Comparison of ENCODE assay signal across 19 cellular contexts in the genomic region with DNA sequence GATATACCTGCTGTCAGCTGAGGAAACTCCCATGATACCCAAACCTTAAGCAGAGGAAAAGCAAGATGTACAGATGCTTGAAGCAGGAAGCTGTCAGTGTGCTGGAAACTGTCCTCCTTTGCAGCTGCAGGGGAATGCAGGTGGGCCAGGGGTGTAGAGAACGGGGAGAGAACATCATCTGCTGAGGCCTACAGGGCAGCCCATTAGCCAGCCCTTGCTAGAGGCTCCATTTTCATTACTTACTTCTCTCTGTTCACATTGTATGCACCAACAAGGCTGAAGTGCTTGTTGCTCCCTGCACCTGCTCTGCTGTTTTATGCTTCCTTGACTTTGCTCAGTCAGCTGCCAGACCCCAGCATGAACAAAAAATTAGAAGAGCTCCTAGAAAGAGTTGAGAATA. TPM values are rescaled to one million over a fixed set of nuclear protein-coding genes. Genes with fewer than 3 reads are reported as not detected.
A peak's percentile ranks its signal among the peaks of the same experiment; 100 is the strongest.
DNase-seq lines count a peak whose midpoint lies in the region; ATAC-seq, FAIRE-seq and TF ChIP-seq lines count a peak whose summit lies in the region.
"Had no signal": no experiment of that assay in that cellular context is flagged by ENCODE, and none has a peak within 500 bp of the region (broad histone marks: within the 10 kb centered on the region; RNA-seq: fewer than 3 reads in every experiment).

No MANE protein-coding gene starts in this region.

- H3K36me3 Mint-ChIP-seq in activated naive CD4-positive, alpha-beta T cell treated with anti-CD3 and anti-CD28 coated beads, Interleukin-2, amount 50 U/mL, for 24 hours: no peaks in the 10 kb centered on the region
- H3K36me3 Mint-ChIP-seq in activated naive CD4-positive, alpha-beta T cell treated with anti-CD3 and anti-CD28 coated beads for 36 hours (ENCODE audit: low read depth): no peaks in the 10 kb centered on the region
- H3K36me3 Mint-ChIP-seq: CD8-positive, alpha-beta T cell had no signal

- H3K36me3 ChIP-seq in GM12878 (ENCODE audit: control insufficient read depth in 2 of 2, insufficient read depth in 2 of 2, low read length in 1 of 2) (no peaks in the 10 kb centered on the region), brain microvascular endothelial cell (replicated peaks) (no peaks in the 10 kb centered on the region)

- no TSS peak for BruUV-seq in GM12878 (replicated peaks; lab: Mats Ljungman, UMichigan)

- no peak overlapping the region for H2AFZ ChIP-seq in GM12878 (ENCODE audit: control insufficient read depth, low read depth, low read length)

- no peaks in the 10 kb centered on the region for H3K9me3 Mint-ChIP-seq in activated naive CD4-positive, alpha-beta T cell treated with anti-CD3 and anti-CD28 coated beads, Interleukin-2, amount 50 U/mL, for 24 hours
- no peaks in the 10 kb centered on the region for H3K9me3 Mint-ChIP-seq in activated naive CD4-positive, alpha-beta T cell treated with anti-CD3 and anti-CD28 coated beads for 36 hours
- H3K9me3 Mint-ChIP-seq: CD8-positive, alpha-beta T cell; T-helper 1 cell treated with Interleukin-12 subunit alpha and Interleukin-12 subunit beta and Interleukin-4 antibody, amounts not matched to agents 30 μg/mL and 1 μg/mL, for 36 hours had no signal

- no peaks in the 10 kb centered on the region for H4K20me1 ChIP-seq in GM12878 (ENCODE audit: control insufficient read depth, insufficient read depth)

- ATAC-seq in GM12878: peak; percentile 21; the same call in 2 of the 3 replicates
- ATAC-seq: CD8-positive, alpha-beta T cell; Panc1; Right ventricle myocardium inferior; SK-N-SH treated with all-trans-retinoic acid at 6 μM for 48 hours had no signal

- TF ChIP-seq CTCF in GM12878 (IDR thresholded peaks at IDR 0.05 in 2 of 3, conservative IDR thresholded peaks at IDR 0.05 in 1 of 3; ENCODE audit: control insufficient read depth in 2 of 3, extremely low read depth in 1 of 3, insufficient read depth in 1 of 3, low read depth in 3 of 3, low read length in 3 of 3) (no peak), brain microvascular endothelial cell (IDR thresholded peaks at IDR 0.05; ENCODE audit: low read depth, low read length, missing control alignments) (no peak)

- no peak overlapping the region for H3K4me3 ChIP-seq in GM12878
- H3K4me3 ChIP-seq in brain microvascular endothelial cell (ENCODE audit: low read depth, low read length): no peak overlapping the region

- RAD21 ChIA-PET in GM12878 (lab: Charles Lee; ENCODE audit: unreplicated experiment): no interaction called here

- 0% methylated on average over 1 of the region's 1 CpG for WGBS in GM12878 (ENCODE audit: insufficient coverage, insufficient replicate concordance, low lambda C conversion rate, missing lambda C conversion rate)

- H3K4me1 Mint-ChIP-seq in activated naive CD4-positive, alpha-beta T cell treated with anti-CD3 and anti-CD28 coated beads, Interleukin-2, amount 50 U/mL, for 24 hours: peaks cover 9% of the 10 kb centered on the region
- peaks cover 8% of the 10 kb centered on the region for H3K4me1 Mint-ChIP-seq in activated naive CD4-positive, alpha-beta T cell treated with anti-CD3 and anti-CD28 coated beads for 36 hours (ENCODE audit: low read depth)

- SMC1A ChIA-PET in GM12878 (lab: Charles Lee; ENCODE audit: uncharacterized antibody, unreplicated experiment): no interaction called here

- in situ Hi-C loops in GM12878 (cut with MboI): no loop called here
- in situ Hi-C loops in brain microvascular endothelial cell (cut with HindIII; ENCODE audit: low pct_ligation_motif_present, low sequenced_read_pairs): no loop called here

- H3K27me3 Mint-ChIP-seq in activated naive CD4-positive, alpha-beta T cell treated with anti-CD3 and anti-CD28 coated beads, Interleukin-2, amount 50 U/mL, for 24 hours: no peaks in the 10 kb centered on the region
- H3K27me3 Mint-ChIP-seq in activated naive CD4-positive, alpha-beta T cell treated with anti-CD3 and anti-CD28 coated beads for 36 hours (ENCODE audit: low read depth): no peaks in the 10 kb centered on the region

- intact Hi-C loops in activated naive CD4-positive, alpha-beta T cell treated with anti-CD3 and anti-CD28 coated beads for 36 hours (cut with micrococcal nuclease): no loop called here
- intact Hi-C loops in GM12878 (cut with micrococcal nuclease; ENCODE audit: unreplicated experiment): no loop called here

- no peaks in the 10 kb centered on the region for H3K79me2 ChIP-seq in GM12878 (ENCODE audit: control insufficient read depth, insufficient read depth, low read length)

- H3K9me3 ChIP-seq in GM12878 (replicated peaks; ENCODE audit: control insufficient read depth, insufficient read depth, low read length): no peaks in the 10 kb centered on the region; the same call in 2 of the 3 replicates

- peak overlapping the region; percentile 48 for H3K27ac Mint-ChIP-seq in activated naive CD4-positive, alpha-beta T cell treated with anti-CD3 and anti-CD28 coated beads, Interleukin-2, amount 50 U/mL, for 24 hours
- no peak overlapping the region for H3K27ac Mint-ChIP-seq in activated naive CD4-positive, alpha-beta T cell treated with anti-CD3 and anti-CD28 coated beads for 36 hours
- H3K27ac Mint-ChIP-seq: CD8-positive, alpha-beta T cell; H9; T-helper 1 cell treated with Interleukin-12 subunit alpha and Interleukin-12 subunit beta and Interleukin-4 antibody, amounts not matched to agents 30 μg/mL and 1 μg/mL, for 36 hours had no signal

- no peak for DNase-seq in activated naive CD4-positive, alpha-beta T cell treated with anti-CD3 and anti-CD28 coated beads for 36 hours
- DNase-seq in NCI-H345 (lab: John Stamatoyannopoulos, UW) (peak; percentile 70), GM12878 (ENCODE audit: low read depth, low spot score) (no peak), NCI-H128 (lab: John Stamatoyannopoulos, UW; ENCODE audit: unreplicated experiment) (no peak), brain microvascular endothelial cell (no peak)
- DNase-seq in stimulated activated CD4-positive, alpha-beta T cell treated with anti-CD3 and anti-CD28 coated beads, Interleukin-15, amount 100 ng/mL, for 24 hours: no peak
- DNase-seq: ACHN; CD8-positive, alpha-beta T cell; H9; NCI-H1048; NCI-H2171 treated with DMSO at 0.1 percent for 48 hours; NCI-H526 had no signal

- no peak for FAIRE-seq in GM12878 (lab: Jason Lieb, UNC)
- FAIRE-seq: D721Med, GM18507 had no signal

- TF ChIP-seq EP300 in GM12878 (IDR thresholded peaks at IDR 0.05; ENCODE audit: borderline replicate concordance in 1 of 2, control insufficient read depth in 1 of 2, low read depth in 2 of 2, low read length in 2 of 2): no peak

- POLR2A ChIA-PET in GM12878 (lab: Charles Lee): no interaction called here

- no peak overlapping the region for H3K9ac ChIP-seq in GM12878 (ENCODE audit: control insufficient read depth, insufficient read depth, low read length)

- no peak overlapping the region for H3K4me2 ChIP-seq in GM12878 (ENCODE audit: control insufficient read depth, insufficient read depth)

- H3K27ac ChIP-seq in GM12878 (ENCODE audit: control insufficient read depth, insufficient read depth) (no peak overlapping the region), brain microvascular endothelial cell (no peak overlapping the region)

- no peak for TF ChIP-seq RAD21 in GM12878 (IDR thresholded peaks at IDR 0.05; ENCODE audit: insufficient read depth, low read depth, low read length)

- H3K4me1 ChIP-seq in GM12878 (ENCODE audit: control insufficient read depth, insufficient read depth, low read length): peaks cover 4% of the 10 kb centered on the region

- no peaks in the 10 kb centered on the region for H3K27me3 ChIP-seq in GM12878 (replicated peaks in 1 of 2; ENCODE audit: control insufficient read depth in 2 of 2, insufficient read depth in 2 of 2, low read length in 1 of 2)
- H3K27me3 ChIP-seq in brain microvascular endothelial cell (replicated peaks): no peaks in the 10 kb centered on the region

- CTCF ChIA-PET in activated naive CD4-positive, alpha-beta T cell treated with anti-CD3 and anti-CD28 coated beads for 36 hours (lab: Charles Lee): interaction anchor here (1.3 to 1.5 kb wide), 2 partner anchors 79 to 100 kb away, joined by 4 to 5 read pairs; no protein-coding TSS in a partner anchor
- CTCF ChIA-PET in GM12878 (lab: Yijun Ruan, JAX): no interaction called here

- no peak for TF ChIP-seq POLR2A in GM12878 (IDR thresholded peaks at IDR 0.05; ENCODE audit: low read depth, low read length)

- no peak overlapping the region for H3K4me3 Mint-ChIP-seq in activated naive CD4-positive, alpha-beta T cell treated with anti-CD3 and anti-CD28 coated beads, Interleukin-2, amount 50 U/mL, for 24 hours
- H3K4me3 Mint-ChIP-seq in activated naive CD4-positive, alpha-beta T cell treated with anti-CD3 and anti-CD28 coated beads for 36 hours: no peak overlapping the region
- H3K4me3 Mint-ChIP-seq: CD8-positive, alpha-beta T cell; H9; T-helper 1 cell treated with Interleukin-12 subunit alpha and Interleukin-12 subunit beta and Interleukin-4 antibody, amounts not matched to agents 30 μg/mL and 1 μg/mL, for 36 hours had no signal

TF ChIP-seq in GM12878, 131 proteins besides CTCF, POLR2A, EP300 and RAD21 (continues in another document):
- TF ChIP-seq, protein P1, sequence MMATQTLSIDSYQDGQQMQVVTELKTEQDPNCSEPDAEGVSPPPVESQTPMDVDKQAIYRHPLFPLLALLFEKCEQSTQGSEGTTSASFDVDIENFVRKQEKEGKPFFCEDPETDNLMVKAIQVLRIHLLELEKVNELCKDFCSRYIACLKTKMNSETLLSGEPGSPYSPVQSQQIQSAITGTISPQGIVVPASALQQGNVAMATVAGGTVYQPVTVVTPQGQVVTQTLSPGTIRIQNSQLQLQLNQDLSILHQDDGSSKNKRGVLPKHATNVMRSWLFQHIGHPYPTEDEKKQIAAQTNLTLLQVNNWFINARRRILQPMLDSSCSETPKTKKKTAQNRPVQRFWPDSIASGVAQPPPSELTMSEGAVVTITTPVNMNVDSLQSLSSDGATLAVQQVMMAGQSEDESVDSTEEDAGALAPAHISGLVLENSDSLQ (IDR thresholded peaks at IDR 0.05): no peak

RNA-seq across cellular contexts. Expression of a gene that starts 17.4 kb away (rescaled TPM):
- 10 to 100 TPM; 26.7 to 27.9 TPM for total RNA-seq in activated naive CD4-positive, alpha-beta T cell treated with anti-CD3 and anti-CD28 coated beads for 36 hours
- 37.0 and 37.5 TPM in 2 replicates for total RNA-seq in GM12878 (2013; cell fraction: nucleolus; rRNA removed)
- 57.4 and 61.7 TPM in 2 replicates for total RNA-seq in GM12878 (2014; rRNA removed)
- 56.1 and 58.2 TPM in 2 replicates for total RNA-seq in GM12878 (2014; rRNA removed; fragmentation: Illumina TruSeq; extraction: Trizol)
- total RNA-seq in GM12878 (2021): 48.4 and 48.7 TPM in 2 replicates
- 13.6 TPM for polyA plus RNA-seq in GM12878 (2011; ENCODE audit: low read depth)
- polyA plus RNA-seq in GM12878 (2011; rRNA removed): 67.0 and 72.7 TPM in 2 replicates
- 54.9 and 58.4 TPM in 2 replicates for polyA plus RNA-seq in GM12878 (2011; cell fraction: cytosol; rRNA removed)
- 39.8 and 44.2 TPM in 2 replicates for polyA plus RNA-seq in GM12878 (2011; cell fraction: nucleus; rRNA removed)
- polyA plus RNA-seq in GM12878 (2012): 17.1 and 17.4 TPM in 2 replicates
- 55.9 and 60.8 TPM in 2 replicates for polyA plus RNA-seq in GM12878 (2014; fragmentation: Illumina TruSeq; extraction: Trizol)
- 10 to 100 TPM; 13.6 to 14.2 TPM for polyA plus RNA-seq in GM12878 (2014; fragmentation: Nextera tagmentation; extraction: Ambion mirVana)
- polyA plus RNA-seq in GM12878 (2014; rRNA removed): 45.8 and 47.5 TPM in 2 replicates
- 10 to 100 TPM; 25.6 to 29.7 TPM for polyA plus RNA-seq in GM12878 (2016; fragmentation: Nextera tagmentation; extraction: Ambion mirVana)
- 54.0 and 66.9 TPM in 2 replicates for polyA minus RNA-seq in GM12878 (2011; rRNA and poly(A)+ RNA removed)
- 20.7 and 26.9 TPM in 2 replicates for polyA minus RNA-seq in GM12878 (2011; cell fraction: cytosol; rRNA and poly(A)+ RNA removed)
- 10.5 and 16.4 TPM in 2 replicates for polyA minus RNA-seq in GM12878 (2011; cell fraction: nucleus; rRNA and poly(A)+ RNA removed)
